In the genomic region with DNA sequence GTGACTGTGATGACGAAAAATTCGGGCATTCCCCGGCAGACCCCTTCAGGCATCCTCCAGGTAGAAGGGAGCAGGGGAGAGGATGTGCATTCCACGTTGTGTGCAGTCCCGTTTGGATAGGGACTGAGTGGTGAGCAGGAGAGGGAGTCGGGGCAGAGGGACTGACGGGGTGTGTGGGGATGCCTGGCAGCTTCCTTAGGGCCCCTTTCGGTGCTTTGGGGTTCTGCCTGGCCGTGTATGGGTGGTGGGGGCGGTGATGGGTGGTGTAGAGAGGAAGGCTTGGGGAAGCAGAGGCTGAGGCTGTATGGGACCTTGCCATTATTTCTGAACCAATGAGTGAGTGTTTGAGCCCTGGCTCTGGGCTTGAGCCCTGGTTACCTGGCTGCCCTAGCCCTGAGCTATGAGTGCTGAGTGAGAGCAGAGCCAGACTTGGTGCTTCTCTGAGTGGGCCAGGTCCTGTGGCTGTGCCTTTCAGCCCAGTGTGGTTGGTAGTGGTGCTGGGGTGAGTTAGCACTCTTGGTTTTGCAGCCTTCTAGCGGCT, we compare ENCODE assay signal across 8 cellular contexts. TPM values are rescaled to one million over a fixed set of nuclear protein-coding genes. Genes with fewer than 3 reads are reported as not detected.
DNase-seq lines count a peak whose midpoint lies in the region; ATAC-seq, FAIRE-seq and TF ChIP-seq lines count a peak whose summit lies in the region.

No MANE protein-coding gene starts in this region.

- H3K36me3 ChIP-seq in Caco-2 (ENCODE audit: control insufficient read depth, insufficient read depth, low read length) = peaks cover 12% of the 10 kb centered on the region
- H3K36me3 ChIP-seq in KOPT-K1 (ENCODE audit: insufficient read depth, low read length) = peaks cover 40% of the 10 kb centered on the region
- peaks cover 38 to 41% of the 10 kb centered on the region in 2 experiments for H3K36me3 ChIP-seq in mesenchymal stem cell (ENCODE audit: control insufficient read depth in 1 of 2, insufficient read depth in 2 of 2, low read depth in 1 of 2, low read length in 2 of 2)
- peaks cover 16 to 36% (median 28%) of the 10 kb centered on the region in 4 donors for H3K36me3 ChIP-seq in upper lobe of left lung

- peak overlapping the region; percentile 42 to 84 for H3K23ac ChIP-seq in mesenchymal stem cell (ENCODE audit: low read length in 2 of 2)

- CTCF ChIA-PET in Caco-2 (lab: Charles Lee) = interaction anchor here (0.9 to 2.1 kb wide), 3 partner anchors 11 to 241 kb away, joined by 3 to 7 read pairs (median 5); no protein-coding TSS in a partner anchor

- H3K14ac ChIP-seq in mesenchymal stem cell (ENCODE audit: low read length in 2 of 2) = peak overlapping the region in 1 of 2 experiments; percentile 98

- H3K9me3 Mint-ChIP-seq in Caco-2 (ENCODE audit: unreplicated experiment) = no peaks in the 10 kb centered on the region

- peak overlapping the region; percentile 94 for H3K27ac Mint-ChIP-seq in Caco-2 (ENCODE audit: unreplicated experiment)

- peak overlapping the region in 1 of 2 experiments; percentile 88 for H3K18ac ChIP-seq in mesenchymal stem cell (ENCODE audit: low read depth in 1 of 2, low read length in 2 of 2)

- peak; percentile 40 to 50 for DNase-seq in Caco-2
- peak; percentile 34 for DNase-seq in astrocyte of the hippocampus (ENCODE audit: low read depth, low spot score)
- DNase-seq in mesenchymal stem cell = no peak
- DNase-seq in upper lobe of left lung = no peak
- DNase-seq in urothelium cell line (ENCODE audit: low spot score) = no peak

- peak overlapping the region in 1 of 2 experiments; percentile 20 for H3K4ac ChIP-seq in mesenchymal stem cell (ENCODE audit: low read depth in 1 of 2, low read length in 2 of 2)

- TF ChIP-seq POLR2A in upper lobe of left lung (IDR thresholded peaks at IDR 0.05) = peak in 1 of 4 donors; percentile 1

- 5% methylated on average over 10 of the region's 11 CpGs for WGBS in mesenchymal stem cell
- WGBS in upper lobe of left lung, 2 donors = 14 to 15% methylated on average over 11 of the region's 11 CpGs

- no peak overlapping the region for H4K91ac ChIP-seq in mesenchymal stem cell (ENCODE audit: low read length)

- peak overlapping the region in 1 of 2 experiments; percentile 60 for H2BK12ac ChIP-seq in mesenchymal stem cell (ENCODE audit: low read length in 2 of 2)

- peaks cover 28% of the 10 kb centered on the region for H3K4me1 ChIP-seq in Caco-2
- peaks cover 35% of the 10 kb centered on the region for H3K4me1 ChIP-seq in mesenchymal stem cell (ENCODE audit: control insufficient read depth, insufficient read depth, low read depth, low read length)
- peaks cover 23 to 40% (median 29%) of the 10 kb centered on the region in 4 donors for H3K4me1 ChIP-seq in upper lobe of left lung

- H3K9me3 ChIP-seq in Caco-2 = no peaks in the 10 kb centered on the region
- H3K9me3 ChIP-seq in KOPT-K1 (ENCODE audit: insufficient read depth, low read length, poor library complexity, severe bottlenecking) = no peaks in the 10 kb centered on the region
- no peaks in the 10 kb centered on the region for H3K9me3 ChIP-seq in mesenchymal stem cell (ENCODE audit: control insufficient read depth, low read length)
- H3K9me3 ChIP-seq in upper lobe of left lung = no peaks in the 10 kb centered on the region

- peak overlapping the region; percentile 76 for H3K27ac ChIP-seq in KOPT-K1 (ENCODE audit: low read depth, low read length, poor library complexity, severe bottlenecking)
- peak overlapping the region; percentile 50 for H3K27ac ChIP-seq in mesenchymal stem cell (ENCODE audit: low read length, poor library complexity, severe bottlenecking)
- peak overlapping the region; percentile 96 to 98 (median 98) for H3K27ac ChIP-seq in upper lobe of left lung

- peak overlapping the region; percentile 99 for H3K4me3 Mint-ChIP-seq in Caco-2 (ENCODE audit: unreplicated experiment)

- H4K8ac ChIP-seq in mesenchymal stem cell (ENCODE audit: low read length) = no peak overlapping the region

- POLR2A ChIA-PET in Caco-2 (lab: Charles Lee) = interaction anchor here (0.5 to 1.0 kb wide), 2 partner anchors 16 to 21 kb away, joined by 3 read pairs; no protein-coding TSS in a partner anchor

- peak overlapping the region; percentile 94 for H3K9ac ChIP-seq in mesenchymal stem cell (ENCODE audit: low read length)

- H2BK15ac ChIP-seq in mesenchymal stem cell (ENCODE audit: low read depth, poor library complexity, severe bottlenecking) = no peak overlapping the region

- no peaks in the 10 kb centered on the region for H3K27me3 Mint-ChIP-seq in Caco-2 (ENCODE audit: insufficient read depth, unreplicated experiment)

- intact Hi-C loops in Caco-2 (cut with micrococcal nuclease; ENCODE audit: unreplicated experiment) = no loop called here

- TF ChIP-seq CTCF in Caco-2 (IDR thresholded peaks at IDR 0.05; ENCODE audit: insufficient read depth in 1 of 2, low read depth in 1 of 2, low read length in 1 of 2, severe bottlenecking in 1 of 2, unreplicated experiment in 1 of 2) (no peak), upper lobe of left lung (IDR thresholded peaks at IDR 0.05) (no peak)

- no peak for TF ChIP-seq EP300 in upper lobe of left lung (IDR thresholded peaks at IDR 0.05)

- peak overlapping the region; percentile 66 for H2AK5ac ChIP-seq in mesenchymal stem cell (ENCODE audit: low read length, severe bottlenecking)

- peak overlapping the region; percentile 78 for H3K4me2 ChIP-seq in mesenchymal stem cell (ENCODE audit: low read length, poor library complexity, severe bottlenecking)

- no peak overlapping the region for H2AFZ ChIP-seq in mesenchymal stem cell (ENCODE audit: low read depth, low read length)

- no peak overlapping the region for H2BK5ac ChIP-seq in mesenchymal stem cell (ENCODE audit: low read depth, low read length, poor library complexity, severe bottlenecking)

- H3K36me3 Mint-ChIP-seq in Caco-2 (ENCODE audit: insufficient read depth, unreplicated experiment) = peaks cover 67% of the 10 kb centered on the region

- no peaks in the 10 kb centered on the region for H3K27me3 ChIP-seq in Caco-2 (replicated peaks; ENCODE audit: control insufficient read depth, insufficient read depth, low read length)
- H3K27me3 ChIP-seq in mesenchymal stem cell (ENCODE audit: control insufficient read depth in 1 of 2, insufficient read depth in 1 of 2, low read length in 2 of 2) = no peaks in the 10 kb centered on the region
- H3K27me3 ChIP-seq in upper lobe of left lung = no peaks in the 10 kb centered on the region

- H3K79me1 ChIP-seq in mesenchymal stem cell (replicated peaks; ENCODE audit: low read length, poor library complexity, severe bottlenecking) = peaks cover 25% of the 10 kb centered on the region

- FAIRE-seq in urothelium cell line (lab: Jason Lieb, UNC) = no peak

- ATAC-seq in upper lobe of left lung (ENCODE audit: low FRiP score in 2 of 2) (no peak), HG03280 (IDR thresholded peaks at IDR 0.05; ENCODE audit: unreplicated experiment) (no peak), HG03159 (IDR thresholded peaks at IDR 0.05; ENCODE audit: unreplicated experiment) (no peak)

- BruUV-seq in Caco-2 (replicated peaks; lab: Mats Ljungman, UMichigan) = no TSS peak

- H3K4me3 ChIP-seq in Caco-2 (ENCODE audit: low read depth, low read length) (peak overlapping the region; percentile 79), mesenchymal stem cell (ENCODE audit: insufficient read depth in 1 of 2, low read depth in 1 of 2, low read length in 2 of 2) (peak overlapping the region; percentile 82 to 98), upper lobe of left lung (peak overlapping the region; percentile 20 to 90 (median 86))

- H2BK120ac ChIP-seq in mesenchymal stem cell (ENCODE audit: low read depth, low read length) = no peak overlapping the region

- peaks cover 19% of the 10 kb centered on the region for H3K4me1 Mint-ChIP-seq in Caco-2 (ENCODE audit: low read depth, unreplicated experiment)

RNA-seq across cellular contexts. Expression of a gene that starts 0.9 kb away (rescaled TPM):
- total RNA-seq in Caco-2 (2022) = 393 and 396 TPM in 2 replicates
- polyA plus RNA-seq in mesenchymal stem cell (2013, experiment 1 of 2) = 111 TPM
- polyA plus RNA-seq in mesenchymal stem cell (2013, experiment 2 of 2) = 103 TPM
- 100 to 1,000 TPM in 4 of 6 donors, 10 to 100 TPM in 2; 84.0 to 383 (median 180) TPM for total RNA-seq in upper lobe of left lung

RNA-seq across cellular contexts. Expression of a gene that starts 8.9 kb away (rescaled TPM):
- not detected in 2 replicates for total RNA-seq in Caco-2 (2022)
- polyA plus RNA-seq in mesenchymal stem cell (2013, experiment 1 of 2) = not detected
- polyA plus RNA-seq in mesenchymal stem cell (2013, experiment 2 of 2) = not detected
- total RNA-seq in upper lobe of left lung = 10 to 100 TPM in 3 of 6 donors, 1 to 10 TPM in 3; 4.8 to 28.7 (median 12.8) TPM

RNA-seq across cellular contexts. Expression of a gene that starts 18.5 kb away (rescaled TPM):
- not detected in 2 replicates for total RNA-seq in Caco-2 (2022)
- polyA plus RNA-seq in mesenchymal stem cell (2013, experiment 1 of 2) = not detected
- not detected for polyA plus RNA-seq in mesenchymal stem cell (2013, experiment 2 of 2)
- total RNA-seq in upper lobe of left lung = not detected

RNA-seq across cellular contexts. Expression of a gene that starts 33.5 kb away (rescaled TPM):
- total RNA-seq in Caco-2 (2022) = 65.9 and 93.4 TPM in 2 replicates
- not detected for polyA plus RNA-seq in mesenchymal stem cell (2013, experiment 1 of 2)
- polyA plus RNA-seq in mesenchymal stem cell (2013, experiment 2 of 2) = not detected
- 100 to 1,000 TPM; 132 to 523 (median 171) TPM for total RNA-seq in upper lobe of left lung

Comparison
In these comparisons a context has a peak if more than half of its experiments do, and no peak if none do; other contexts are left out.
1. DNase-seq: peak in Caco-2 (2 of 2) and astrocyte of the hippocampus (single experiment); none in mesenchymal stem cell (single experiment), upper lobe of left lung (0 of 2) and urothelium cell line (single experiment).
2. Peak in every context shown above with its lines, with median percentiles within 50 percentile points of each other: H3K4me3 ChIP-seq and H3K27ac ChIP-seq.